Comparison of ENCODE assay signal across 8 cellular contexts in the genomic region with DNA sequence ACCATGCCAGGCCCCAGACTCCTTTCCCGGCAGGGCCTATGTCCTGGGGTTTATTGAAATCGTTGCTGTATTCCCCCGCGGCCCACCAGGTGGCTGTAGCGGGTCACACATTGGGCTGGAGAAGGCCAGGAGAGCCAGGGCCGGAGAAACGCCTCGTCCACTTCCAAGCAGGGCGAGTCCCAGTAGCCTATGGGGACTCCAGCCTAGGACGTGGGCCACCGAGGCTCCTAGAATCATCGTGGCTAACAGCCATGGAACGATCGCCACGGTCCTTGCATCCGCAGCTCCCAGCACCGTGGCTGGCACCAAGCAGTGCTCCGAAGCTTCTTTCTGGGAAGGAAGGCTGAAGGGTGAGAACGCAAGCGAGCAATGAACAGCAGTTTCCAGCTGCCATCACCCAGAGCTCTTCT.
DNase-seq lines count a peak whose midpoint lies in the region; ATAC-seq and TF ChIP-seq lines count a peak whose summit lies in the region.
"Had no signal": no experiment of that assay in that cellular context is flagged by ENCODE, and none has a peak within 500 bp of the region (broad histone marks: within the 10 kb centered on the region; RNA-seq: fewer than 3 reads in every experiment).

No MANE protein-coding gene starts in this region.

- no peak overlapping the region for H3K4me3 ChIP-seq in GM12865 (ENCODE audit: low read depth, low read length)
- H3K4me3 ChIP-seq in OCI-LY1 (ENCODE audit: low read depth, low read length, poor library complexity, severe bottlenecking): no peak overlapping the region
- peak overlapping the region in 1 of 4 donors; percentile 43 for H3K4me3 ChIP-seq in esophagus squamous epithelium
- H3K4me3 ChIP-seq in effector memory CD4-positive, alpha-beta T cell (ENCODE audit: insufficient read depth, low read depth, low read length, poor library complexity, severe bottlenecking): no peak overlapping the region

- H3K27ac ChIP-seq in OCI-LY1 (ENCODE audit: low read depth, low read length, poor library complexity, severe bottlenecking): no peak overlapping the region
- no peak overlapping the region for H3K27ac ChIP-seq in esophagus squamous epithelium
- H3K27ac ChIP-seq in effector memory CD4-positive, alpha-beta T cell (ENCODE audit: insufficient read depth, low read length, poor library complexity, severe bottlenecking): no peak overlapping the region

- ATAC-seq in HG02884 (IDR thresholded peaks at IDR 0.05; ENCODE audit: unreplicated experiment): no peak

- peaks cover 15% of the 10 kb centered on the region for H3K27me3 Mint-ChIP-seq in nephron progenitor cell (ENCODE audit: low read depth, poor library complexity)

- no peak overlapping the region for H3K4me2 ChIP-seq in OCI-LY1 (ENCODE audit: low read length)

- intact Hi-C loops in esophagus squamous epithelium (cut with DNase I): no loop called here

- H2AFZ ChIP-seq in OCI-LY1 (ENCODE audit: low read length): no peak overlapping the region

- H3K4me3 Mint-ChIP-seq in nephron progenitor cell: no peak overlapping the region
- H3K4me3 Mint-ChIP-seq: T-helper 1 cell treated with Interleukin-12 subunit alpha and Interleukin-12 subunit beta and Interleukin-4 antibody, amounts not matched to agents 30 μg/mL and 1 μg/mL, for 36 hours had no signal

- H3K9me3 ChIP-seq in OCI-LY1 (ENCODE audit: low read length) (no peaks in the 10 kb centered on the region), esophagus squamous epithelium (no peaks in the 10 kb centered on the region)
- no peaks in the 10 kb centered on the region for H3K9me3 ChIP-seq in effector memory CD4-positive, alpha-beta T cell (ENCODE audit: control insufficient read depth, low read length)

- H3K27ac Mint-ChIP-seq in nephron progenitor cell: no peak overlapping the region
- H3K27ac Mint-ChIP-seq: T-helper 1 cell treated with Interleukin-12 subunit alpha and Interleukin-12 subunit beta and Interleukin-4 antibody, amounts not matched to agents 30 μg/mL and 1 μg/mL, for 36 hours had no signal

- H3K27me3 ChIP-seq in OCI-LY1 (ENCODE audit: insufficient read depth, low read length): no peaks in the 10 kb centered on the region
- H3K27me3 ChIP-seq in esophagus squamous epithelium: no peaks in the 10 kb centered on the region
- H3K27me3 ChIP-seq in effector memory CD4-positive, alpha-beta T cell (replicated peaks; ENCODE audit: control insufficient read depth, insufficient read depth, low read length, poor library complexity, severe bottlenecking): no peaks in the 10 kb centered on the region

- H3K9me2 ChIP-seq in OCI-LY1 (ENCODE audit: low read depth, low read length): no peaks in the 10 kb centered on the region

- WGBS in esophagus squamous epithelium, 2 donors: 53 to 86% methylated on average over 4 to 7 of the region's 20 CpGs

- no peaks in the 10 kb centered on the region for H3F3A ChIP-seq in OCI-LY1 (ENCODE audit: insufficient read depth, low read length)

- no peak overlapping the region for H3K9ac ChIP-seq in OCI-LY1 (ENCODE audit: low read length)

- no peaks in the 10 kb centered on the region for H3K79me2 ChIP-seq in OCI-LY1 (ENCODE audit: insufficient read depth, low read length)

- peak; percentile 2 for TF ChIP-seq CTCF in GM12865 (IDR thresholded peaks at IDR 0.05; ENCODE audit: insufficient read depth, low read depth, low read length, missing control alignments)
- TF ChIP-seq CTCF in OCI-LY1 (IDR thresholded peaks at IDR 0.05; ENCODE audit: low read length): peak; percentile 35
- peak in 4 of 6 experiments; percentile 19 to 53 (median 36) for TF ChIP-seq CTCF in esophagus squamous epithelium (IDR thresholded peaks at IDR 0.05)
- TF ChIP-seq CTCF in nephron progenitor cell (IDR thresholded peaks at IDR 0.05): peak; percentile 62

- no peaks in the 10 kb centered on the region for H3K9me3 Mint-ChIP-seq in nephron progenitor cell
- H3K9me3 Mint-ChIP-seq: T-helper 1 cell treated with Interleukin-12 subunit alpha and Interleukin-12 subunit beta and Interleukin-4 antibody, amounts not matched to agents 30 μg/mL and 1 μg/mL, for 36 hours had no signal

- TF ChIP-seq POLR2A in esophagus squamous epithelium (IDR thresholded peaks at IDR 0.05): no peak

- H3K4me1 Mint-ChIP-seq in nephron progenitor cell: peaks cover 6% of the 10 kb centered on the region

- H3K36me3 ChIP-seq in OCI-LY1 (ENCODE audit: insufficient read depth, low read length) (no peaks in the 10 kb centered on the region), esophagus squamous epithelium (no peaks in the 10 kb centered on the region)
- H3K36me3 ChIP-seq in effector memory CD4-positive, alpha-beta T cell (ENCODE audit: control insufficient read depth, insufficient read depth, low read length): no peaks in the 10 kb centered on the region

- H3K36me3 Mint-ChIP-seq in nephron progenitor cell (ENCODE audit: low read depth): no peaks in the 10 kb centered on the region

- H3K4me1 ChIP-seq in OCI-LY1 (ENCODE audit: insufficient read depth, low read length, severe bottlenecking) (no peaks in the 10 kb centered on the region), esophagus squamous epithelium (peaks cover 0 to 6% (median 0%) of the 10 kb centered on the region in 3 donors)
- no peaks in the 10 kb centered on the region for H3K4me1 ChIP-seq in effector memory CD4-positive, alpha-beta T cell (ENCODE audit: control insufficient read depth, insufficient read depth, low read length, poor library complexity, severe bottlenecking)

- no peaks in the 10 kb centered on the region for H4K20me1 ChIP-seq in OCI-LY1 (ENCODE audit: insufficient read depth, low read length)

- DNase-seq in GM12865 (ENCODE audit: low read depth) (no peak), esophagus squamous epithelium (lab: John Stamatoyannopoulos, UW) (no peak), nephron progenitor cell (peak; percentile 75)
- no peak for DNase-seq in stimulated activated CD4-positive, alpha-beta T cell treated with anti-CD3 and anti-CD28 coated beads, Interleukin-4, amount 100 ng/mL, for 24 hours
- no peak for DNase-seq in effector memory CD4-positive, alpha-beta T cell

Comparison
In these comparisons a context has a peak if more than half of its experiments do, and no peak if none do; other contexts are left out.
1. CTCF ChIP-seq: peak in every context shown above with its lines; median percentile 62 in nephron progenitor cell; 36 in esophagus squamous epithelium; 35 in OCI-LY1; 2 in GM12865.